17 cellular contexts compared by ENCODE assay signal in the genomic region with DNA sequence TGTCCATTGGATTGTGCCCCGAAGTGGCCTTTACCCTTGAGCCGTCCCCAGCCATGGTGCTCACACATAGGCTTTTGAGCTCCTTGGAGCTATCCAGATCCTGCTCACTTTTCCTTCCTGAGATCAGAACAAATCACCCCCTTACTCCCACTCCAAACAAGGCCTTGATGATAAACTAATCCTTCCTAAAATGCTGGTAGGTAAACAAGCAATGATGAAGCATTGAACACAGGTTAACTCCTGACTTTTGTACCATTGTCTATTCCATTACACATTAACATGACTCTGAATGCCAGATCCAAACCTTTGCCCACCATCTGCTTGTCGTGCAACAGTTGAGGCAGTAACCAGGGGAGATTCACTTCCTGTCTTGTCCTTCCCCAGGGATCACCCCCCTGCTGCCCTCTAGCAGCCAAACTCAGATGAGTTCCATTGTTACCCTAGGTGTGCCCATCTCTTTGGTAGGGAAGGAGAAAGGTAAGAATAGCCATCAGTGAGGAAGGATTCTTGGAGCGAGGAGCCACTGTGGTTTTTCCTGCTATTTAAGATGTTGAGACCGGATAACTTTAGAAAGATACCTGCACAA.
"Had no signal": no experiment of that assay in that cellular context is flagged by ENCODE, and none has a peak within 500 bp of the region (broad histone marks: within the 10 kb centered on the region; RNA-seq: fewer than 3 reads in every experiment).

No MANE protein-coding gene starts in this region.

- H3K36me3 Mint-ChIP-seq: stimulated activated naive B cell treated with anti-CD40 and anti-IgM and Interleukin-4, amounts not matched to agents 10 μg/mL and 1 μg/mL and 100 μg/mL, for 72 hours had no signal

- H3K27me3 ChIP-seq: ascending aorta, breast epithelium, tibial nerve, vagina had no signal

- H3K27me3 Mint-ChIP-seq: activated CD4-positive, alpha-beta T cell treated with anti-CD3 and anti-CD28 coated beads, Interleukin-2, amount 10 ng/mL, durations not matched to agents 7 days and 5 days; dendritic cell treated with granulocyte-macrophage colony-stimulating factor and Interleukin-4, amounts not matched to agents 40 ng/mL and 50 ng/mL, for 4 days had no signal

- H3K4me1 ChIP-seq: ascending aorta, breast epithelium, tibial nerve, vagina had no signal

- DNase-seq: activated B cell treated with CpG ODN at 0.5 μM for 24 hours; left ventricle myocardium superior; occipital lobe; right cardiac atrium; stimulated activated CD4-positive, alpha-beta T cell treated with anti-CD3 and anti-CD28 coated beads, Interleukin-15, amount 100 ng/mL, for 24 hours; stimulated activated CD4-positive, alpha-beta T cell treated with anti-CD3 and anti-CD28 coated beads, Interleukin-4, amount 100 ng/mL, for 1 hour; stimulated activated naive B cell treated with anti-CD40 and anti-IgM and Interleukin-4, amounts not matched to agents 10 μg/mL and 1 μg/mL and 100 μg/mL, for 72 hours; substantia nigra had no signal

- ATAC-seq: left ventricle myocardium superior, right cardiac atrium had no signal

- H3K36me3 ChIP-seq: breast epithelium, tibial nerve had no signal

- H3K4me3 ChIP-seq: ascending aorta, breast epithelium, skin epidermis, tibial nerve, vagina had no signal

- H3K4me3 Mint-ChIP-seq: activated B cell treated with CpG ODN at 0.5 μM for 24 hours; activated CD4-positive, alpha-beta T cell treated with anti-CD3 and anti-CD28 coated beads, Interleukin-2, amount 10 ng/mL, durations not matched to agents 7 days and 5 days; activated naive CD4-positive, alpha-beta T cell treated with anti-CD3 and anti-CD28 coated beads for 36 hours; dendritic cell treated with granulocyte-macrophage colony-stimulating factor and Interleukin-4, amounts not matched to agents 40 ng/mL and 50 ng/mL, for 4 days; nephron; stimulated activated naive B cell treated with anti-CD40 and anti-IgM and Interleukin-4, amounts not matched to agents 10 μg/mL and 1 μg/mL and 100 μg/mL, for 72 hours had no signal

- H3K9me3 ChIP-seq: ascending aorta, breast epithelium, tibial nerve, vagina had no signal

- H3K27ac ChIP-seq: ascending aorta, breast epithelium, skin epidermis, tibial nerve, vagina had no signal

- H3K9me3 Mint-ChIP-seq: activated B cell treated with CpG ODN at 0.5 μM for 24 hours; activated CD4-positive, alpha-beta T cell treated with anti-CD3 and anti-CD28 coated beads, Interleukin-2, amount 10 ng/mL, durations not matched to agents 7 days and 5 days; activated naive CD4-positive, alpha-beta T cell treated with anti-CD3 and anti-CD28 coated beads for 36 hours; dendritic cell treated with granulocyte-macrophage colony-stimulating factor and Interleukin-4, amounts not matched to agents 40 ng/mL and 50 ng/mL, for 4 days; stimulated activated naive B cell treated with anti-CD40 and anti-IgM and Interleukin-4, amounts not matched to agents 10 μg/mL and 1 μg/mL and 100 μg/mL, for 72 hours had no signal

- H3K27ac Mint-ChIP-seq: activated B cell treated with CpG ODN at 0.5 μM for 24 hours; activated CD4-positive, alpha-beta T cell treated with anti-CD3 and anti-CD28 coated beads, Interleukin-2, amount 10 ng/mL, durations not matched to agents 7 days and 5 days; activated naive CD4-positive, alpha-beta T cell treated with anti-CD3 and anti-CD28 coated beads for 36 hours; dendritic cell treated with granulocyte-macrophage colony-stimulating factor and Interleukin-4, amounts not matched to agents 40 ng/mL and 50 ng/mL, for 4 days; nephron; stimulated activated naive B cell treated with anti-CD40 and anti-IgM and Interleukin-4, amounts not matched to agents 10 μg/mL and 1 μg/mL and 100 μg/mL, for 72 hours had no signal

- H3K4me1 Mint-ChIP-seq: activated B cell treated with CpG ODN at 0.5 μM for 24 hours, nephron had no signal
